29 cellular contexts compared by ENCODE assay signal in the genomic region with DNA sequence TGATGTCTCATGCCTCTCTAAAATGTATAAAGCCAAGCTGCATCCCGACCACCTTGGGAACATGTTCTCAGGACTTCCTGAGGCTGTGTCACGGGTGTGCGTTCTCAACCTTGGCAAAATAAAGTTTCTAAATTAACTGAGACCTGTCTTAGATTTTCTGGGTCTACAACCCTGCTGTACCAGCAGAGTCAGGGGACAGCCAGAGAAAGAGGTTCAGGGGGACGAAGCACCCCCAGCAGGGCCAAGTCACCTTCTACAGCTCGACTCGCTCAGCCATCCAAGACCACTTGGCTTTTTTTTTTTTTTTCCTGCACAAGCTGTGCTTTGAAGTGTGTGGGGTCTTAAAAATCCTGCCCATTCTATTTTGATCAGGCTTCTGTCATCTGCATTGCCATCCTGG. TPM values are rescaled to one million over a fixed set of nuclear protein-coding genes. Genes with fewer than 3 reads are reported as not detected.
DNase-seq lines count a peak whose midpoint lies in the region; ATAC-seq, FAIRE-seq and TF ChIP-seq lines count a peak whose summit lies in the region.
"Had no signal": no experiment of that assay in that cellular context is flagged by ENCODE, and none has a peak within 500 bp of the region (broad histone marks: within the 10 kb centered on the region; RNA-seq: fewer than 3 reads in every experiment).

No MANE protein-coding gene starts in this region.

- H3K4ac ChIP-seq in mesenchymal stem cell (ENCODE audit: low read depth in 1 of 2, low read length in 2 of 2), result no peak overlapping the region

- FAIRE-seq in A549 (lab: Jason Lieb, UNC), result no peak
- FAIRE-seq: A204.1, GM12892, H1, K562 had no signal

- CTCF ChIA-PET in A549 (lab: Yijun Ruan, JAX), result interaction anchor here (0.7 kb wide), 1 partner anchor 27 kb away, joined by 3 read pairs; no protein-coding TSS in a partner anchor
- CTCF ChIA-PET in activated CD4-positive, alpha-beta T cell treated with anti-CD3 and anti-CD28 coated beads for 36 hours (lab: Charles Lee), result interaction anchor here (0.6 kb wide), 1 partner anchor 28 kb away, joined by 3 read pairs; no protein-coding TSS in a partner anchor

- no peak for TF ChIP-seq EP300 in A549 (IDR thresholded peaks at IDR 0.05)

- H2BK15ac ChIP-seq in mesenchymal stem cell (ENCODE audit: low read depth, poor library complexity, severe bottlenecking), result no peak overlapping the region

- H3K9me3 Mint-ChIP-seq in activated CD4-positive, alpha-beta T cell treated with anti-CD3 and anti-CD28 coated beads for 36 hours (ENCODE audit: low read depth), result no peaks in the 10 kb centered on the region
- H3K9me3 Mint-ChIP-seq: CD8-positive, alpha-beta T cell had no signal

- no peaks in the 10 kb centered on the region for H3K27me3 Mint-ChIP-seq in activated CD4-positive, alpha-beta T cell treated with anti-CD3 and anti-CD28 coated beads for 36 hours

- H3K9ac ChIP-seq in mesenchymal stem cell (ENCODE audit: low read length), result no peak overlapping the region

- no peak for TF ChIP-seq RAD21 in A549 (conservative IDR thresholded peaks at IDR 0.05 in 1 of 2, IDR thresholded peaks at IDR 0.05 in 1 of 2)

- H3K23ac ChIP-seq in mesenchymal stem cell (ENCODE audit: low read length in 2 of 2), result no peak overlapping the region

- no peak overlapping the region for H3K14ac ChIP-seq in mesenchymal stem cell (ENCODE audit: low read length in 2 of 2)

- H3K79me1 ChIP-seq in mesenchymal stem cell (replicated peaks; ENCODE audit: low read length, poor library complexity, severe bottlenecking), result no peaks in the 10 kb centered on the region

- H3K27me3 ChIP-seq in right lobe of liver (no peaks in the 10 kb centered on the region), mesenchymal stem cell (ENCODE audit: control insufficient read depth in 1 of 2, insufficient read depth in 1 of 2, low read length in 2 of 2) (peaks cover 38 to 83% of the 10 kb centered on the region in 2 experiments)

- no peak overlapping the region for H3K18ac ChIP-seq in mesenchymal stem cell (ENCODE audit: low read depth in 1 of 2, low read length in 2 of 2)

- H3K4me2 ChIP-seq in A549 (peak overlapping the region; percentile 44), mesenchymal stem cell (ENCODE audit: low read length, poor library complexity, severe bottlenecking) (no peak overlapping the region)

- no peak for TF ChIP-seq POLR2A in A549 (IDR thresholded peaks at IDR 0.05; ENCODE audit: low read length)
- TF ChIP-seq POLR2A in right lobe of liver (IDR thresholded peaks at IDR 0.05), result no peak

- H4K91ac ChIP-seq in mesenchymal stem cell (ENCODE audit: low read length), result no peak overlapping the region

- intact Hi-C loops in right lobe of liver (cut with DNase I) (no loop called here), sciatic nerve (cut with DNase I) (no loop called here)
- intact Hi-C loops in activated CD4-positive, alpha-beta T cell treated with anti-CD3 and anti-CD28 coated beads for 36 hours (cut with DNase I, micrococcal nuclease), result loop anchor here in 1 of 2 experiments (2.0 kb wide), 1 partner anchor 20 kb away; no protein-coding TSS in a partner anchor

- no peaks in the 10 kb centered on the region for H3K36me3 Mint-ChIP-seq in activated CD4-positive, alpha-beta T cell treated with anti-CD3 and anti-CD28 coated beads for 36 hours (ENCODE audit: low read depth)
- H3K36me3 Mint-ChIP-seq: CD8-positive, alpha-beta T cell had no signal

- no peak overlapping the region for H2BK120ac ChIP-seq in mesenchymal stem cell (ENCODE audit: low read depth, low read length)

- peaks cover 9% of the 10 kb centered on the region; the same call in 1 of the 3 replicates for H3K4me1 ChIP-seq in A549
- H3K4me1 ChIP-seq in right lobe of liver, result peaks cover 0 to 11% (median 0%) of the 10 kb centered on the region in 4 donors
- H3K4me1 ChIP-seq in mesenchymal stem cell (ENCODE audit: control insufficient read depth, insufficient read depth, low read depth, low read length), result peaks cover 10% of the 10 kb centered on the region
- H3K4me1 ChIP-seq: SJCRH30 had no signal

- H4K8ac ChIP-seq in mesenchymal stem cell (ENCODE audit: low read length), result no peak overlapping the region

- no peak overlapping the region for H2BK5ac ChIP-seq in mesenchymal stem cell (ENCODE audit: low read depth, low read length, poor library complexity, severe bottlenecking)

- H2AK5ac ChIP-seq in mesenchymal stem cell (ENCODE audit: low read length, severe bottlenecking), result no peak overlapping the region

- no peak for DNase-seq in A549 (ENCODE audit: low read depth in 1 of 2, low spot score in 1 of 2)
- DNase-seq in right lobe of liver, result no peak
- peak; percentile 4 for DNase-seq in sciatic nerve (ENCODE audit: low spot score)
- DNase-seq in stimulated activated naive CD8-positive, alpha-beta T cell treated with anti-CD3 and anti-CD28 coated beads, Interleukin-15, Interleukin-2, amounts not matched to agents 100 U/mL and 50 U/mL, for 24 hours, result no peak
- DNase-seq in NAMALWA (ENCODE audit: low spot score), result no peak
- DNase-seq in activated CD4-positive, alpha-beta T cell treated with anti-CD3 and anti-CD28 coated beads for 36 hours, result no peak
- no peak for DNase-seq in mesenchymal stem cell
- DNase-seq: AML-193; CD8-positive, alpha-beta T cell; DMS153; DND-41; NCI-H2029; NCI-H446; NCI-H524 treated with DMSO at 0.1 percent for 48 hours; NCI-H774; NK-92 treated with Interleukin-12 subunit alpha and Interleukin-12 subunit beta, amount 100 ng/mL, for 24 hours; PC-3; SJCRH30 had no signal

- no peak overlapping the region for H3K4me3 Mint-ChIP-seq in activated CD4-positive, alpha-beta T cell treated with anti-CD3 and anti-CD28 coated beads for 36 hours
- H3K4me3 Mint-ChIP-seq: CD8-positive, alpha-beta T cell had no signal

- no peaks in the 10 kb centered on the region for H3K9me3 ChIP-seq in A549
- H3K9me3 ChIP-seq in right lobe of liver, result no peaks in the 10 kb centered on the region
- H3K9me3 ChIP-seq in mesenchymal stem cell (ENCODE audit: control insufficient read depth, low read length), result no peaks in the 10 kb centered on the region
- H3K9me3 ChIP-seq: SJCRH30 had no signal

- no peaks in the 10 kb centered on the region for H3K4me1 Mint-ChIP-seq in activated CD4-positive, alpha-beta T cell treated with anti-CD3 and anti-CD28 coated beads for 36 hours

- POLR2A ChIA-PET in A549 (lab: Yijun Ruan, JAX), result no interaction called here
- POLR2A ChIA-PET in activated CD4-positive, alpha-beta T cell treated with anti-CD3 and anti-CD28 coated beads for 36 hours (lab: Charles Lee), result no interaction called here

- H3K4me3 ChIP-seq in A549, result no peak overlapping the region
- H3K4me3 ChIP-seq in right lobe of liver, result no peak overlapping the region
- no peak overlapping the region for H3K4me3 ChIP-seq in mesenchymal stem cell (ENCODE audit: insufficient read depth in 1 of 2, low read depth in 1 of 2, low read length in 2 of 2)
- H3K4me3 ChIP-seq: K562, SJCRH30 had no signal

- no peak overlapping the region for H2BK12ac ChIP-seq in mesenchymal stem cell (ENCODE audit: low read length in 2 of 2)

- WGBS in A549 (ENCODE audit: missing lambda C conversion rate), result 77% methylated on average over 6 of the region's 6 CpGs
- WGBS in right lobe of liver (ENCODE audit: insufficient coverage, low coverage, low lambda C conversion rate, missing lambda C conversion rate), result 59% methylated on average over 4 of the region's 6 CpGs
- WGBS in mesenchymal stem cell, result 91% methylated on average over 4 of the region's 6 CpGs

- TF ChIP-seq CTCF in A549 (IDR thresholded peaks at IDR 0.05), result no peak
- TF ChIP-seq CTCF in VCaP (conservative IDR thresholded peaks at IDR 0.05), result no peak
- TF ChIP-seq CTCF in right lobe of liver (IDR thresholded peaks at IDR 0.05), result no peak

- H3K36me3 ChIP-seq in right lobe of liver (no peaks in the 10 kb centered on the region), mesenchymal stem cell (ENCODE audit: control insufficient read depth in 1 of 2, insufficient read depth in 2 of 2, low read depth in 1 of 2, low read length in 2 of 2) (no peaks in the 10 kb centered on the region)
- H3K36me3 ChIP-seq: SJCRH30 had no signal

- H3K27ac ChIP-seq in A549 (no peak overlapping the region; a peak in 1 of 6 replicates), VCaP (peak overlapping the region; percentile 81), right lobe of liver (peak overlapping the region in 2 of 3 donors; percentile 54 to 71), mesenchymal stem cell (ENCODE audit: low read length, poor library complexity, severe bottlenecking) (no peak overlapping the region)
- H3K27ac ChIP-seq: C4-2B, SJCRH30 had no signal

- no peak overlapping the region for H3K27ac Mint-ChIP-seq in activated CD4-positive, alpha-beta T cell treated with anti-CD3 and anti-CD28 coated beads for 36 hours
- H3K27ac Mint-ChIP-seq: CD8-positive, alpha-beta T cell had no signal

- ATAC-seq in A549 (no peak), right lobe of liver (no peak), sciatic nerve (no peak)
- no peak for ATAC-seq in stimulated activated naive CD8-positive, alpha-beta T cell treated with anti-CD3 and anti-CD28 coated beads, Interleukin-15, Interleukin-2, amounts not matched to agents 100 U/mL and 50 U/mL, for 24 hours
- no peak for ATAC-seq in activated CD4-positive, alpha-beta T cell treated with anti-CD3 and anti-CD28 coated beads for 36 hours
- ATAC-seq: CD8-positive, alpha-beta T cell; HCT116; K562; PC-3; Right ventricle myocardium inferior had no signal

- no peak overlapping the region for H2AFZ ChIP-seq in mesenchymal stem cell (ENCODE audit: low read depth, low read length)

TF ChIP-seq in A549, 52 proteins besides CTCF, POLR2A, EP300 and RAD21 (continues in another document):
- no peak for TF ChIP-seq PBX3 (IDR thresholded peaks at IDR 0.05)
- TF ChIP-seq POLR2AphosphoS2 (conservative IDR thresholded peaks at IDR 0.05; ENCODE audit: low read length), result no peak
- TF ChIP-seq MAFK (IDR thresholded peaks at IDR 0.05; ENCODE audit: partially characterized antibody), result no peak

RNA-seq across cellular contexts. Expression of gene PDE9A, which starts 28.5 kb away (rescaled TPM):
- polyA plus RNA-seq in A549 (2011; rRNA removed) (3.1 and 3.3 TPM in 2 replicates), A549 (2017; fragmentation: RNase III; extraction: RNeasy Plus Mini Kit Qiagen cat#74134 plus additional on column Dnase treatment) (0.58 to 1.5 TPM (median 1.3 TPM) in 3 replicates)
- polyA plus RNA-seq in A549 (2012; cell fraction: cytosol; rRNA removed), result 1.3 and 1.6 TPM in 2 replicates
- 1.4 and 2.1 TPM in 2 replicates for polyA plus RNA-seq in A549 (2012; cell fraction: nucleus; rRNA removed)
- 2.6 and 3.1 TPM in 2 replicates for polyA minus RNA-seq in A549 (2011; rRNA and poly(A)+ RNA removed)
- total RNA-seq in right lobe of liver (1 to 10 TPM; 1.1 to 5.9 (median 3.3) TPM), sciatic nerve (32.6 TPM)
- total RNA-seq in activated CD4-positive, alpha-beta T cell treated with anti-CD3 and anti-CD28 coated beads for 36 hours, result 1 to 10 TPM; 7.1 to 7.3 TPM
- polyA plus RNA-seq in mesenchymal stem cell (2013, experiment 1 of 2), result 24.7 TPM
- polyA plus RNA-seq in mesenchymal stem cell (2013, experiment 2 of 2), result 24.2 TPM
- total RNA-seq: LHCN-M2, MCF 10A, RPMI7951 had no signal

Comparison
In these comparisons a context has a peak if more than half of its experiments do, and no peak if none do; other contexts are left out.
1. H3K27ac ChIP-seq: peak in VCaP (single experiment) and right lobe of liver (2 of 3); none in A549 (0 of 2) and mesenchymal stem cell (single experiment).